In the genomic region with DNA sequence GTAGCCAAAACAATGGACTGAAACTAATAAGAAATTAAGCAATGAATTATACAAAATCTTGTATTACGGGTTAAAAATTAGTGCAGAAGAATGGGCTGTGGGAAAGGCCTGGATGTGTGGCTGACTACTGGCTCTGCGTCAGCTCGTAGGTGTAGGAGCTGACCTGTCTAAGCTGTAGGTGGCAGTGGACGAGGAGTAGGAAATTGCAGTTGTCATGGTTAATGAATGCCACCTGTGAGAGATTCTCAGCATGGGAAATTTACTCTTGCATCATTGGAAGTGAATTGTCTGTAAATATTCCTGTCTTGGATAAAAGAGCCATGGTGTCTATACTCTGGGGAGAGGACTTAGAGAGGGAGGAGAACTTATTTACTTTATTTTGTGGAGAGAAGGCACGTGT, we compare ENCODE assay signal across 21 cellular contexts. TPM values are rescaled to one million over a fixed set of nuclear protein-coding genes. Genes with fewer than 3 reads are reported as not detected.
"Had no signal": no experiment of that assay in that cellular context is flagged by ENCODE, and none has a peak within 500 bp of the region (broad histone marks: within the 10 kb centered on the region; RNA-seq: fewer than 3 reads in every experiment).

No MANE protein-coding gene starts in this region.

- H3K9me3 Mint-ChIP-seq: activated naive CD4-positive, alpha-beta T cell treated with anti-CD3 and anti-CD28 coated beads for 36 hours; activated naive CD8-positive, alpha-beta T cell treated with anti-CD3 and anti-CD28 coated beads, Interleukin-2, amount 50 U/mL, for 24 hours; activated T-helper 17 cell treated with anti-CD3 and anti-CD28 coated beads, Interleukin-2, amount 50 U/mL, for 72 hours; stimulated activated memory B cell treated with anti-CD40 and anti-IgM and Interleukin-4, amounts not matched to agents 10 μg/mL and 1 μg/mL and 100 μg/mL, for 72 hours had no signal

- H3K4me1 ChIP-seq: breast epithelium, thyroid gland had no signal

- H3K4me1 Mint-ChIP-seq: activated naive CD8-positive, alpha-beta T cell treated with anti-CD3 and anti-CD28 coated beads, Interleukin-2, amount 50 U/mL, for 24 hours; activated T-helper 17 cell treated with anti-CD3 and anti-CD28 coated beads, Interleukin-2, amount 50 U/mL, for 72 hours; naive B cell; stimulated activated memory B cell treated with anti-CD40 and anti-IgM and Interleukin-4, amounts not matched to agents 10 μg/mL and 1 μg/mL and 100 μg/mL, for 72 hours had no signal

- H3K27me3 ChIP-seq: breast epithelium, neutrophil, thyroid gland had no signal

- H3K36me3 Mint-ChIP-seq: naive B cell; stimulated activated memory B cell treated with anti-CD40 and anti-IgM and Interleukin-4, amounts not matched to agents 10 μg/mL and 1 μg/mL and 100 μg/mL, for 72 hours had no signal

- H3K9me3 ChIP-seq: breast epithelium, neutrophil, thyroid gland had no signal

- H3K27ac Mint-ChIP-seq: activated naive CD4-positive, alpha-beta T cell treated with anti-CD3 and anti-CD28 coated beads for 36 hours; activated naive CD8-positive, alpha-beta T cell treated with anti-CD3 and anti-CD28 coated beads, Interleukin-2, amount 50 U/mL, for 24 hours; activated T-helper 17 cell treated with anti-CD3 and anti-CD28 coated beads, Interleukin-2, amount 50 U/mL, for 72 hours; dendritic cell treated with granulocyte-macrophage colony-stimulating factor and Interleukin-4, amounts not matched to agents 40 ng/mL and 50 ng/mL, for 4 days; naive B cell; stimulated activated memory B cell treated with anti-CD40 and anti-IgM and Interleukin-4, amounts not matched to agents 10 μg/mL and 1 μg/mL and 100 μg/mL, for 72 hours had no signal

- H3K27me3 Mint-ChIP-seq: dendritic cell treated with granulocyte-macrophage colony-stimulating factor and Interleukin-4, amounts not matched to agents 40 ng/mL and 50 ng/mL, for 4 days had no signal

- H3K27ac ChIP-seq: breast epithelium, neutrophil, thyroid gland had no signal

- H3K4me3 Mint-ChIP-seq: activated naive CD4-positive, alpha-beta T cell treated with anti-CD3 and anti-CD28 coated beads for 36 hours; activated naive CD8-positive, alpha-beta T cell treated with anti-CD3 and anti-CD28 coated beads, Interleukin-2, amount 50 U/mL, for 24 hours; activated T-helper 17 cell treated with anti-CD3 and anti-CD28 coated beads, Interleukin-2, amount 50 U/mL, for 72 hours; dendritic cell treated with granulocyte-macrophage colony-stimulating factor and Interleukin-4, amounts not matched to agents 40 ng/mL and 50 ng/mL, for 4 days; naive B cell; stimulated activated memory B cell treated with anti-CD40 and anti-IgM and Interleukin-4, amounts not matched to agents 10 μg/mL and 1 μg/mL and 100 μg/mL, for 72 hours had no signal

- H3K36me3 ChIP-seq: breast epithelium, neutrophil, thyroid gland had no signal

- H3K4me3 ChIP-seq: breast epithelium, thyroid gland had no signal

- ATAC-seq: activated CD4-positive, CD25-positive, alpha-beta regulatory T cell treated with anti-CD3 and anti-CD28 coated beads, Interleukin-2, amount 50 U/mL, for 24 hours; activated naive CD8-positive, alpha-beta T cell treated with anti-CD3 and anti-CD28 coated beads, Interleukin-2, amount 50 U/mL, for 24 hours; activated T-helper 17 cell treated with anti-CD3 and anti-CD28 coated beads, Interleukin-2, amount 50 U/mL, for 72 hours; left cardiac atrium; stimulated activated memory B cell treated with anti-CD40 and anti-IgM and Interleukin-4, amounts not matched to agents 10 μg/mL and 1 μg/mL and 100 μg/mL, for 72 hours had no signal

- DNase-seq: activated CD4-positive, alpha-beta T cell treated with anti-CD3 and anti-CD28 coated beads, Interleukin-2, amount 50 U/mL, for 1 hour; activated CD8-positive, alpha-beta memory T cell treated with anti-CD3 and anti-CD28 coated beads for 24 hours; activated naive CD4-positive, alpha-beta T cell treated with anti-CD3 and anti-CD28 coated beads for 36 hours; activated naive CD8-positive, alpha-beta T cell treated with anti-CD3 and anti-CD28 coated beads, Interleukin-2, amount 50 U/mL, for 24 hours; aorta; cerebellar nuclear complex; effector memory CD4-positive, alpha-beta T cell; foreskin fibroblast; left cardiac atrium; naive B cell; posterior cingulate gyrus; stimulated activated CD4-positive, alpha-beta T cell treated with anti-CD3 and anti-CD28 coated beads, Interleukin-2, amount 100 ng/mL, for 48 hours; T-helper 9 cell; thyroid gland had no signal

RNA-seq across cellular contexts. Expression of a gene that starts 23.4 kb away (rescaled TPM):
- total RNA-seq: activated naive CD4-positive, alpha-beta T cell treated with anti-CD3 and anti-CD28 coated beads for 36 hours; activated T-helper 17 cell treated with anti-CD3 and anti-CD28 coated beads, Interleukin-2, amount 50 U/mL, for 72 hours; lung microvascular endothelial cell had no signal
